ENCODE assay signal across 8 cellular contexts in the genomic region with DNA sequence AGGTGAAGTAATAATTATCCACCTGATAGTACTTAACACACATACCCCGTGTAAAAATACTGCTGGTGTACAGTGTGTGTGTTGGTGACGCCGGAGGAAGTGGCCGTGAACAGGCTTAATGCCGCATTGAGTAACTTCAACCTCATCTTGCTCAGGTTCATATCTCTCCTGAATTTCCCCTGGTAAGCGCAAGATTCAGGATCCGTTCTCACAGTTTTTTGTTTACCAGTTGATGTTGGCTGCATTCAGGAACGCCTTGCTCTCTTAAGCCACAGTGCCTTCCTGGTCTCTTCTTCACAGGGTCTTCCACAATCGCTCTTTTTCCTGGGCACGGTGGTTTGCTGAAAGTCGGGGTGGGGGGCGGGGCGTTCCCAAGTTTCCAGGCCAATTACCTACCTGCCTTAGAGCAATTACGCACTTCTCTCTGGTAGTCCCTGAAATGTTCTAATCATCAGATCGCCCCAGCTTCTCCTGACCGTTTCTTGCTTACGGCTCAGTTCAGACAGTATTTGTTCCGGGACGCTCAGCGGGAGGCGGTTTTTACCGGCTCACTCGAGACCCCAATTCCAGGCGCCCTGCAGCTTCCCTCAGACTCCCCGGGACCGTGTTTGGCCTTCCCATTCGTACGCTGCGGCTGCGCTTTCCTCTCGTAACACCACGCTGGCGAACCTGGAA. TPM values are rescaled to one million over a fixed set of nuclear protein-coding genes. Genes with fewer than 3 reads are reported as not detected.
DNase-seq lines count a peak whose midpoint lies in the region; ATAC-seq and TF ChIP-seq lines count a peak whose summit lies in the region.

No MANE protein-coding gene starts in this region.

- H3K27me3 ChIP-seq in rectal smooth muscle tissue (ENCODE audit: control insufficient read depth, insufficient read depth, low read length): no peaks in the 10 kb centered on the region

- H3K4me1 ChIP-seq in rectal smooth muscle tissue (ENCODE audit: control insufficient read depth, insufficient read depth, low read length): peaks cover 5% of the 10 kb centered on the region

- peaks cover 2% of the 10 kb centered on the region for H3K27me3 Mint-ChIP-seq in glutamatergic neuron (ENCODE audit: unreplicated experiment)

- H3K36me3 ChIP-seq in rectal smooth muscle tissue (ENCODE audit: control insufficient read depth, insufficient read depth, low read length): no peaks in the 10 kb centered on the region

- H3K4me3 ChIP-seq in rectal smooth muscle tissue (ENCODE audit: low read length): peak overlapping the region; percentile 99

- peak overlapping the region; percentile 87 for H3K27ac Mint-ChIP-seq in glutamatergic neuron (ENCODE audit: unreplicated experiment)

- no peak for TF ChIP-seq CTCF in glutamatergic neuron (IDR thresholded peaks at IDR 0.05; ENCODE audit: partially characterized antibody, unreplicated experiment)

- H3K27ac ChIP-seq in rectal smooth muscle tissue (ENCODE audit: low read depth, low read length): peak overlapping the region; percentile 96

- H3K4me1 Mint-ChIP-seq in glutamatergic neuron (ENCODE audit: low read depth, unreplicated experiment): peaks cover 4% of the 10 kb centered on the region

- peak; percentile 36 to 47 for DNase-seq in NCI-H2081 (lab: John Stamatoyannopoulos, UW)
- no peak for DNase-seq in NCI-H2081 treated with DMSO at 0.1 percent for 48 hours (lab: John Stamatoyannopoulos, UW)
- peak; percentile 37 for DNase-seq in NCI-H2227 (lab: John Stamatoyannopoulos, UW; ENCODE audit: unreplicated experiment)
- peak; percentile 37 to 38 for DNase-seq in activated T-cell treated with anti-CD3 and anti-CD28 coated beads, Interleukin-2, amount 50 U/mL, for 48 hours
- no peak for DNase-seq in glutamatergic neuron

- ATAC-seq in HG02678 (IDR thresholded peaks at IDR 0.05; ENCODE audit: unreplicated experiment) (peak; percentile 12), GM18520 (IDR thresholded peaks at IDR 0.05; ENCODE audit: unreplicated experiment) (no peak)

- H3K4me3 Mint-ChIP-seq in glutamatergic neuron (ENCODE audit: unreplicated experiment): peak overlapping the region; percentile 97

- no peaks in the 10 kb centered on the region for H3K36me3 Mint-ChIP-seq in glutamatergic neuron (ENCODE audit: unreplicated experiment)

- peak overlapping the region; percentile 97 for H3K9ac ChIP-seq in rectal smooth muscle tissue (ENCODE audit: low read length)

- peaks cover 3% of the 10 kb centered on the region for H3K9me3 Mint-ChIP-seq in glutamatergic neuron (ENCODE audit: unreplicated experiment)

RNA-seq across cellular contexts. Expression of gene DNAJC3, which starts 0.7 kb away (rescaled TPM):
- 9.5 TPM for total RNA-seq in glutamatergic neuron (ENCODE audit: unreplicated experiment)

RNA-seq across cellular contexts. Expression of gene DZIP1, which starts 31.7 kb away (rescaled TPM):
- 18.1 TPM for total RNA-seq in glutamatergic neuron (ENCODE audit: unreplicated experiment)

Comparison
In these comparisons a context has a peak if more than half of its experiments do, and no peak if none do; other contexts are left out.
1. DNase-seq: peak in NCI-H2081 (2 of 2), NCI-H2227 (single experiment) and activated T-cell treated with anti-CD3 and anti-CD28 coated beads, Interleukin-2, amount 50 U/mL, for 48 hours (2 of 2); none in NCI-H2081 treated with DMSO at 0.1 percent for 48 hours (single experiment) and glutamatergic neuron (single experiment).